In the genomic region with DNA sequence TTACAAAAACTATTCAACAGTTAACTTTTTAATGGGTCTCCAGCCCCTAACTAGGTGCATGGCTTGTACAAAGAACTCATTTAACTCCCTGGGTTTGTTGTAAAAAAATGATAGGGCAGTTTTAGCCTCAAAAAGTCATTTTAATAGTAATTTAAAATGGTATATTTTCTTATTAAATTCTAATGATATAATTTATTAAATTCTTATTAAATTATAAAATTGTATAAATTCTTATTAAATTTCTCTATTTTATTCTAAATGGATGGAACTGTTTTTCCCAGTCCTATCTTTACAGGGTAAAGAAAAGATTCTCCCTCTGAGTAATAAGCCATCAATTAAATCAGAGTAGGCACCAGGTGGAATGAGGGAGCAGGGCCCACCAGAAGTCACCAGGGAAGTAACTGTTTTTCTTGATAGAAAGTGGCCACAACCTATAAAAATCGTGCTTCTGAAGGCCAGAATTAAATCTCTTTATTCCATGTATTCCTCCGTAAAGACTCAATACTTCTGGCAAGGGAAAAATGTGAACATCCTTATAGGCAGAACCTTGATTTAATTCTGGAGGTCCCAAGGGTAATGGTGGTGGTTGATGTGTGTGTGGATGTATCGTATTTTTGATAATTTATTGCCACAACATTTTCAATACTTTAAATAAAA, we compare ENCODE assay signal across 8 cellular contexts. TPM values are rescaled to one million over a fixed set of nuclear protein-coding genes. Genes with fewer than 3 reads are reported as not detected.
A peak's percentile ranks its signal among the peaks of the same experiment; 100 is the strongest.
DNase-seq lines count a peak whose midpoint lies in the region; ATAC-seq, FAIRE-seq and TF ChIP-seq lines count a peak whose summit lies in the region.

No MANE protein-coding gene starts in this region.

- no peak overlapping the region for H3K27ac ChIP-seq in duodenal mucosa (ENCODE audit: low read depth, low read length)
- H3K27ac ChIP-seq in pancreas: peak overlapping the region in 3 of 4 donors; percentile 95 to 97 (median 95)

- H3K4me3 ChIP-seq in duodenal mucosa (ENCODE audit: low read depth in 1 of 2, low read length in 2 of 2) (peak overlapping the region; percentile 84 to 89), pancreas (peak overlapping the region; percentile 49 to 78 (median 54))

- peak overlapping the region; percentile 96; the same call in 1 of the 2 replicates for H3K9ac ChIP-seq in ES-I3 (ENCODE audit: low read depth, low read length)
- peak overlapping the region; percentile 92 to 94 for H3K9ac ChIP-seq in duodenal mucosa (ENCODE audit: low read depth in 1 of 2, low read length in 2 of 2)

- H3K36me3 ChIP-seq in ES-I3 (ENCODE audit: insufficient read depth, low read length) (no peaks in the 10 kb centered on the region), duodenal mucosa (ENCODE audit: control insufficient read depth in 1 of 2, insufficient read depth in 2 of 2, low read length in 2 of 2) (no peaks in the 10 kb centered on the region), pancreas (no peaks in the 10 kb centered on the region)

- H3K27me3 ChIP-seq in duodenal mucosa (ENCODE audit: control insufficient read depth in 1 of 2, insufficient read depth in 2 of 2, low read length in 2 of 2) (no peaks in the 10 kb centered on the region), pancreas (no peaks in the 10 kb centered on the region)

- ATAC-seq in pancreas (no peak), GM18870 (IDR thresholded peaks at IDR 0.05; ENCODE audit: unreplicated experiment) (no peak), GM21381 (IDR thresholded peaks at IDR 0.05; ENCODE audit: unreplicated experiment) (no peak)

- TF ChIP-seq CTCF in pancreas (IDR thresholded peaks at IDR 0.05): no peak

- 18 to 20% methylated on average over 3 of the region's 3 CpGs for WGBS in pancreas, 2 donors

- DNase-seq in NCI-H69 (lab: John Stamatoyannopoulos, UW) (peak; percentile 46), pancreas (no peak), germinal center (ENCODE audit: low spot score) (no peak)
- no peak for DNase-seq in stimulated activated CD4-positive, alpha-beta T cell treated with anti-CD3 and anti-CD28 coated beads, Interleukin-4, amount 100 ng/mL, for 24 hours

- FAIRE-seq in pancreas (lab: Jason Lieb, UNC): peak; percentile 17

- intact Hi-C loops in pancreas (cut with DNase I): no loop called here

- no peaks in the 10 kb centered on the region for H3K9me3 ChIP-seq in ES-I3 (ENCODE audit: control insufficient read depth, insufficient read depth, low read length)
- H3K9me3 ChIP-seq in duodenal mucosa (ENCODE audit: control insufficient read depth in 1 of 2, low read length in 2 of 2): no peaks in the 10 kb centered on the region
- no peaks in the 10 kb centered on the region for H3K9me3 ChIP-seq in pancreas

- H3K4me1 ChIP-seq in ES-I3 (ENCODE audit: insufficient read depth, low read length) (peaks cover 11% of the 10 kb centered on the region), duodenal mucosa (ENCODE audit: control insufficient read depth in 1 of 2, insufficient read depth in 2 of 2, low read length in 2 of 2) (peaks cover 22 to 31% of the 10 kb centered on the region in 2 donors), pancreas (peaks cover 5 to 30% (median 5%) of the 10 kb centered on the region in 3 donors)

RNA-seq across cellular contexts. Expression of gene FKBP7, which starts 0.8 kb away (rescaled TPM):
- total RNA-seq in pancreas: 1 to 10 TPM; 1.1 to 5.4 (median 2.1) TPM
- 1 to 10 TPM; 2.7 to 4.5 TPM for polyA plus RNA-seq in pancreas

RNA-seq across cellular contexts. Expression of gene PLEKHA3, which starts 2.7 kb away (rescaled TPM):
- 10 to 100 TPM; 10.2 to 18.6 (median 11.9) TPM for total RNA-seq in pancreas
- 1 to 10 TPM; 1.2 to 2.5 TPM for polyA plus RNA-seq in pancreas

RNA-seq across cellular contexts. Expression of gene PJVK, which starts 26.4 kb away (rescaled TPM):
- total RNA-seq in pancreas: 1 to 10 TPM in 5 of 6 donors, under 1 TPM in 1; 0.88 to 1.9 (median 1.4) TPM
- polyA plus RNA-seq in pancreas: 1 to 10 TPM; 5.0 to 7.1 TPM

RNA-seq across cellular contexts. Expression of gene PRKRA, which starts 26.6 kb away (rescaled TPM):
- 10 to 100 TPM; 17.6 to 23.7 (median 20.5) TPM for total RNA-seq in pancreas
- polyA plus RNA-seq in pancreas: 10 to 100 TPM; 21.7 to 34.3 TPM
